Comparison of ENCODE assay signal across 7 cellular contexts in the genomic region with DNA sequence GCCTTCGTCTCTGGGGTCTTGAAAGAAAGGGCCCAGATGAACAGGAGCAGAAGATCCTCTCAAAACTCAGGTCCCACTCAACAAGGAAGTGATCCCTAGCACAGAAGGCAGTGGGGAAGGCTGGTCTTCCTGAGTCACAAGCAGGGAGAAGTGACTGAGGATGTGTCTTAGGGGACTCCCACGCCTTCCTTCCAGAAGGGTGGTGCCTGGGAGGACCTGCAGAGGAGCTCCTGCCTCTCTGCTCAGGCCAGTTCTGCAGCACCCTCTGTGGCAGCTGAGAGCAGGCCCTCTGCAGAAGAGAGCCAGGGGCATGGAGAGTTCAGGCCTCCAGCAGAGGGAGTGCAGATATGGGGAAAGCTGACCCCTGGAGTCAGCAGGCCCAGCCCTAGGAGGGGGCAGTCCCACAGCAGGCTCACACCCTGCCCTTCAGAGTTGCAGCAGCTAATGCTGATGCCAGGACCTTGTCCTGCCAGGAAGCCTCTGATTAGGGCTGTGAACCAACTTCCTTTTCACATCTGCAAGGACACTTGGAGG.
DNase-seq lines count a peak whose midpoint lies in the region; ATAC-seq and TF ChIP-seq lines count a peak whose summit lies in the region.
"Not testable (repeated sequence)": the region's sequence is repeated elsewhere in the genome, so short reads cannot be mapped to it uniquely, and the experiment has no call there.

No MANE protein-coding gene starts in this region.

- H3K9me3 ChIP-seq in gastroesophageal sphincter = not testable (repeated sequence)

- peak overlapping the region; percentile 87 for H3K27ac Mint-ChIP-seq in activated naive CD8-positive, alpha-beta T cell treated with anti-CD3 and anti-CD28 coated beads, Interleukin-2, amount 10 ng/mL, durations not matched to agents 7 days and 5 days
- H3K27ac Mint-ChIP-seq in natural killer cell = peak overlapping the region; percentile 90 to 93

- H3K36me3 ChIP-seq in gastroesophageal sphincter = not testable (repeated sequence)

- not testable (repeated sequence) for H3K9me3 Mint-ChIP-seq in activated naive CD8-positive, alpha-beta T cell treated with anti-CD3 and anti-CD28 coated beads, Interleukin-2, amount 10 ng/mL, durations not matched to agents 7 days and 5 days; natural killer cell

- POLR2A ChIA-PET in activated naive CD8-positive, alpha-beta T cell treated with anti-CD3 and anti-CD28 coated beads, Interleukin-2, amount 10 ng/mL, durations not matched to agents 7 days and 5 days (lab: Charles Lee) = not testable (repeated sequence)

- H3K27me3 Mint-ChIP-seq in activated naive CD8-positive, alpha-beta T cell treated with anti-CD3 and anti-CD28 coated beads, Interleukin-2, amount 10 ng/mL, durations not matched to agents 7 days and 5 days; natural killer cell (ENCODE audit: low read depth in 2 of 2): not testable (repeated sequence)

- H3K4me1 ChIP-seq in gastroesophageal sphincter = not testable (repeated sequence)

- WGBS in gastroesophageal sphincter (ENCODE audit: low coverage in 1 of 2), 2 donors = 86% methylated on average over 1 of the region's 2 CpGs; no CpG with 5 or more reads in 1 of the 2 donors

- H3K36me3 Mint-ChIP-seq in activated naive CD8-positive, alpha-beta T cell treated with anti-CD3 and anti-CD28 coated beads, Interleukin-2, amount 10 ng/mL, durations not matched to agents 7 days and 5 days = not testable (repeated sequence)
- peaks cover 14% of the 10 kb centered on the region for H3K36me3 Mint-ChIP-seq in natural killer cell

- TF ChIP-seq POLR2A in gastroesophageal sphincter (IDR thresholded peaks at IDR 0.05) = not testable (repeated sequence)

- ATAC-seq in SK-N-SH treated with all-trans-retinoic acid at 6 μM for 48 hours = peak; percentile 90
- peak; percentile 35 for ATAC-seq in activated naive CD8-positive, alpha-beta T cell treated with anti-CD3 and anti-CD28 coated beads, Interleukin-2, amount 10 ng/mL, durations not matched to agents 7 days and 5 days (ENCODE audit: low read depth)
- ATAC-seq in gastroesophageal sphincter = peak; percentile 68
- ATAC-seq in natural killer cell = peak in 2 of 3 donors; percentile 29 to 30

- TF ChIP-seq CTCF in gastroesophageal sphincter (IDR thresholded peaks at IDR 0.05); natural killer cell (IDR thresholded peaks at IDR 0.05): not testable (repeated sequence)

- not testable (repeated sequence) for H3K27ac ChIP-seq in gastroesophageal sphincter

- not testable (repeated sequence) for H3K27me3 ChIP-seq in gastroesophageal sphincter

- intact Hi-C loops in natural killer cell (cut with micrococcal nuclease) = not testable (repeated sequence)

- DNase-seq in GDM1 (lab: John Stamatoyannopoulos, UW) (peak; percentile 74), GOT3 (lab: John Stamatoyannopoulos, UW) (peak; percentile 41), LHCN-M2 (ENCODE audit: low read depth) (peak; percentile 65)
- DNase-seq in activated naive CD8-positive, alpha-beta T cell treated with anti-CD3 and anti-CD28 coated beads, Interleukin-2, amount 10 ng/mL, durations not matched to agents 7 days and 5 days = peak; percentile 40
- not testable (repeated sequence) for DNase-seq in natural killer cell

- not testable (repeated sequence) for TF ChIP-seq EP300 in gastroesophageal sphincter (IDR thresholded peaks at IDR 0.05)

- not testable (repeated sequence) for H3K4me3 ChIP-seq in gastroesophageal sphincter

- peak overlapping the region; percentile 75 for H3K4me3 Mint-ChIP-seq in activated naive CD8-positive, alpha-beta T cell treated with anti-CD3 and anti-CD28 coated beads, Interleukin-2, amount 10 ng/mL, durations not matched to agents 7 days and 5 days
- H3K4me3 Mint-ChIP-seq in natural killer cell = peak overlapping the region; percentile 21

- peaks cover 42% of the 10 kb centered on the region for H3K4me1 Mint-ChIP-seq in activated naive CD8-positive, alpha-beta T cell treated with anti-CD3 and anti-CD28 coated beads, Interleukin-2, amount 10 ng/mL, durations not matched to agents 7 days and 5 days
- peaks cover 75 to 78% of the 10 kb centered on the region in 2 donors for H3K4me1 Mint-ChIP-seq in natural killer cell

Comparison
In these comparisons a context has a peak if more than half of its experiments do, and no peak if none do; other contexts are left out.
1. ATAC-seq: peak in every context shown above with its lines; median percentile 90 in SK-N-SH treated with all-trans-retinoic acid at 6 μM for 48 hours; 68 in gastroesophageal sphincter; 35 in activated naive CD8-positive, alpha-beta T cell treated with anti-CD3 and anti-CD28 coated beads, Interleukin-2, amount 10 ng/mL, durations not matched to agents 7 days and 5 days; 30 in natural killer cell.